ENCODE assay signal across 19 cellular contexts in the genomic region with DNA sequence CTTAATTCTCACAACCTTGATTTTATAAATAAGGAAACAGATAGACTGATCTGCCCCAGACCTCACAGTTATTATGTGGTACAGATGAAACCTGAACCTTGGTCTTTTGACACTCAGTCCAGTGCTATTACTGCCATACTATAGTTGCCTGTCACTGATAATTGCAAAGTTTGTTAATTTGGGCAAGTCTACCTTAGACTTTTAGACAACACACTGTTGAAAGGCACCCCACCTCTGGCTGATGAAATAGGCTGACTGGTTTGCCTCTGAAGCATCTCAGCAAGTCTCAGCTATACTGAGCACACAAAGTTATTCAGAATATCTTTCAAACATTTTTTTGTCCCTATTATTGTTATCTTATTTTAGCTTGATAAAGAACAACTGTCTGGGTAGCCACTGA. TPM values are rescaled to one million over a fixed set of nuclear protein-coding genes. Genes with fewer than 3 reads are reported as not detected.
DNase-seq lines count a peak whose midpoint lies in the region; ATAC-seq, FAIRE-seq and TF ChIP-seq lines count a peak whose summit lies in the region.
"Had no signal": no experiment of that assay in that cellular context is flagged by ENCODE, and none has a peak within 500 bp of the region (broad histone marks: within the 10 kb centered on the region; RNA-seq: fewer than 3 reads in every experiment).

No MANE protein-coding gene starts in this region.

- no peak overlapping the region for H4K91ac ChIP-seq in H1 (replicated peaks; ENCODE audit: insufficient read length, low read length)

- no peak overlapping the region for H2BK120ac ChIP-seq in H1 (replicated peaks; ENCODE audit: low read depth, low read length)

- H2BK12ac ChIP-seq in H1 (ENCODE audit: low read depth, low read length): no peak overlapping the region

- H3K79me2 ChIP-seq in H1 (ENCODE audit: control insufficient read depth in 1 of 2, insufficient read depth in 2 of 2, low read length in 2 of 2): peaks cover 0 to 84% of the 10 kb centered on the region in 2 experiments; a peak in 2 of 4 replicates
- peaks cover 87% of the 10 kb centered on the region for H3K79me2 ChIP-seq in HepG2 (ENCODE audit: insufficient read depth, low read length)

- H3K36me3 ChIP-seq in H1 (ENCODE audit: control insufficient read depth in 2 of 4, insufficient read depth in 4 of 4, low read length in 3 of 4) (no peaks in the 10 kb centered on the region), HepG2 (replicated peaks in 1 of 2; ENCODE audit: control insufficient read depth in 1 of 2, insufficient read depth in 2 of 2, low read length in 2 of 2) (peaks cover 0 to 18% of the 10 kb centered on the region in 2 experiments; a peak in 4 of 5 replicates), thoracic aorta (peaks cover 4% of the 10 kb centered on the region)
- H3K36me3 ChIP-seq: ascending aorta had no signal

- CTCF ChIA-PET in H1 (lab: Charles Lee; ENCODE audit: partially characterized antibody) (interaction anchor here (1.8 kb wide), 1 partner anchor 83 kb away, joined by 3 read pairs; no protein-coding TSS in a partner anchor), HepG2 (lab: Yijun Ruan, JAX; ENCODE audit: low intra/inter-chr PET ratio, low total read pairs) (no interaction called here)

- BruUV-seq in HepG2 (replicated peaks; lab: Mats Ljungman, UMichigan): no TSS peak

- H3K36me3 Mint-ChIP-seq in activated T-cell treated with anti-CD3 and anti-CD28 coated beads, Interleukin-2, amount 50 U/mL, for 72 hours (ENCODE audit: insufficient read depth in 2 of 2): peaks cover 0 to 8% of the 10 kb centered on the region in 2 donors
- H3K36me3 Mint-ChIP-seq in activated T-cell treated with anti-CD3 and anti-CD28 coated beads, Interleukin-2, amount 50 U/mL, for 4 hours (ENCODE audit: insufficient read depth): peaks cover 6% of the 10 kb centered on the region
- H3K36me3 Mint-ChIP-seq: type B pancreatic cell had no signal

- no peak overlapping the region for H4K8ac ChIP-seq in H1 (ENCODE audit: extremely low read depth, insufficient read depth, low read length)

- H3K27ac ChIP-seq in H1 (ENCODE audit: low read depth, low read length) (no peak overlapping the region), HepG2 (ENCODE audit: extremely low read length, insufficient read depth, low read length) (peak overlapping the region; percentile 34), thoracic aorta (peak overlapping the region; percentile 18 to 40)

- H3K9me3 Mint-ChIP-seq in activated T-cell treated with anti-CD3 and anti-CD28 coated beads, Interleukin-2, amount 50 U/mL, for 72 hours: no peaks in the 10 kb centered on the region
- H3K9me3 Mint-ChIP-seq in activated T-cell treated with anti-CD3 and anti-CD28 coated beads, Interleukin-2, amount 50 U/mL, for 4 hours: no peaks in the 10 kb centered on the region
- H3K9me3 Mint-ChIP-seq: CD4-positive, alpha-beta memory T cell; neural crest cell; type B pancreatic cell had no signal

- no peak overlapping the region for H3K18ac ChIP-seq in H1 (ENCODE audit: extremely low read depth, low read length)

- H3K14ac ChIP-seq in H1 (ENCODE audit: insufficient read length): no peak overlapping the region

- no peaks in the 10 kb centered on the region for H3K27me3 Mint-ChIP-seq in activated T-cell treated with anti-CD3 and anti-CD28 coated beads, Interleukin-2, amount 50 U/mL, for 72 hours (ENCODE audit: low read depth)
- no peaks in the 10 kb centered on the region for H3K27me3 Mint-ChIP-seq in activated T-cell treated with anti-CD3 and anti-CD28 coated beads, Interleukin-2, amount 50 U/mL, for 4 hours (ENCODE audit: low read depth)
- H3K27me3 Mint-ChIP-seq: activated CD4-positive, alpha-beta T cell treated with anti-CD3 and anti-CD28 coated beads for 36 hours; CD4-positive, alpha-beta memory T cell; type B pancreatic cell had no signal

- peak overlapping the region; percentile 38 for H3K27ac Mint-ChIP-seq in activated T-cell treated with anti-CD3 and anti-CD28 coated beads, Interleukin-2, amount 50 U/mL, for 72 hours
- H3K27ac Mint-ChIP-seq: activated CD4-positive, alpha-beta T cell treated with anti-CD3 and anti-CD28 coated beads for 36 hours; CD4-positive, alpha-beta memory T cell; type B pancreatic cell had no signal

- intact Hi-C loops in HepG2 (cut with micrococcal nuclease; ENCODE audit: unreplicated experiment): no loop called here

- no peak overlapping the region for H3K4me3 ChIP-seq in H1 (ENCODE audit: extremely low read depth in 1 of 4, insufficient read depth in 2 of 4, low read depth in 3 of 4, low read length in 4 of 4)
- H3K4me3 ChIP-seq in HepG2 (replicated peaks in 1 of 3; ENCODE audit: insufficient read depth in 1 of 3, low read depth in 2 of 3, low read length in 3 of 3): no peak overlapping the region
- peak overlapping the region; percentile 20 for H3K4me3 ChIP-seq in thoracic aorta
- H3K4me3 ChIP-seq: ascending aorta, coronary artery had no signal

- H3K23me2 ChIP-seq in H1 (ENCODE audit: low read depth, low read length): no peaks in the 10 kb centered on the region

- peaks cover 14% of the 10 kb centered on the region for H3K4me1 Mint-ChIP-seq in activated T-cell treated with anti-CD3 and anti-CD28 coated beads, Interleukin-2, amount 50 U/mL, for 72 hours (ENCODE audit: low read depth)
- H3K4me1 Mint-ChIP-seq in activated T-cell treated with anti-CD3 and anti-CD28 coated beads, Interleukin-2, amount 50 U/mL, for 4 hours (ENCODE audit: low read depth): peaks cover 15% of the 10 kb centered on the region
- H3K4me1 Mint-ChIP-seq: neural crest cell had no signal

- no peak overlapping the region for H3K56ac ChIP-seq in H1 (replicated peaks; ENCODE audit: insufficient read length, low read depth, low read length)

- POLR2A ChIA-PET in H1 (lab: Charles Lee; ENCODE audit: partially characterized antibody) (interaction anchor here (0.6 to 1.4 kb wide), 5 partner anchors 11 to 74 kb away, joined by 3 read pairs; no protein-coding TSS in a partner anchor), HepG2 (lab: Yijun Ruan, JAX) (no interaction called here)

- H3K4me1 ChIP-seq in H1 (replicated peaks in 1 of 4; ENCODE audit: control insufficient read depth in 3 of 4, insufficient read depth in 4 of 4, low read length in 3 of 4) (no peaks in the 10 kb centered on the region), HepG2 (ENCODE audit: insufficient read depth, low read length) (peaks cover 31% of the 10 kb centered on the region), thoracic aorta (ENCODE audit: control insufficient read depth in 1 of 2, low read depth in 2 of 2) (peaks cover 51 to 76% of the 10 kb centered on the region in 2 donors)

- no peak overlapping the region for H3K4me2 ChIP-seq in H1 (ENCODE audit: insufficient read depth in 1 of 2, low read depth in 2 of 2, low read length in 2 of 2)
- peak overlapping the region; percentile 32; the same call in 1 of the 2 replicates for H3K4me2 ChIP-seq in HepG2 (ENCODE audit: low read depth, low read length)

- TF ChIP-seq RAD21 in H1 (IDR thresholded peaks at IDR 0.05 in 1 of 2, conservative IDR thresholded peaks at IDR 0.05 in 1 of 2; ENCODE audit: low read depth in 2 of 2, low read length in 2 of 2) (no peak), HepG2 (CRISPR knock-in tag; IDR thresholded peaks at IDR 0.05) (no peak)

- H4K20me1 ChIP-seq in H1 (replicated peaks in 1 of 2; ENCODE audit: control insufficient read depth in 1 of 2, insufficient read depth in 2 of 2, low read length in 2 of 2) (peaks cover 3 to 11% of the 10 kb centered on the region in 2 experiments), HepG2 (ENCODE audit: insufficient read depth, low read length) (peaks cover 4% of the 10 kb centered on the region)

- TF ChIP-seq POLR2A in H1 (IDR thresholded peaks at IDR 0.05; ENCODE audit: control extremely low read depth in 1 of 2, low read depth in 2 of 2, low read length in 2 of 2) (no peak), HepG2 (IDR thresholded peaks at IDR 0.05; ENCODE audit: insufficient read depth in 1 of 2, low read depth in 2 of 2, low read length in 2 of 2) (no peak)

- ATAC-seq in activated T-cell treated with anti-CD3 and anti-CD28 coated beads, Interleukin-2, amount 50 U/mL, for 72 hours (replicated peaks in 1 of 2): no peak
- no peak for ATAC-seq in activated T-cell treated with anti-CD3 and anti-CD28 coated beads, Interleukin-2, amount 50 U/mL, for 4 hours
- peak; percentile 38; the same call in 2 of the 3 replicates for ATAC-seq in HepG2
- ATAC-seq in thoracic aorta (ENCODE audit: insufficient number of reproducible peaks, low FRiP score, low read depth): no peak
- no peak for ATAC-seq in GM21825 (IDR thresholded peaks at IDR 0.05; ENCODE audit: unreplicated experiment)
- ATAC-seq: activated CD4-positive, alpha-beta T cell treated with anti-CD3 and anti-CD28 coated beads for 36 hours had no signal

- no peak overlapping the region for H3K23ac ChIP-seq in H1 (ENCODE audit: insufficient read length)

- TF ChIP-seq EP300 in H1 (IDR thresholded peaks at IDR 0.05; ENCODE audit: borderline replicate concordance in 1 of 2, low read depth in 2 of 2, low read length in 2 of 2) (no peak), HepG2 (IDR thresholded peaks at IDR 0.05; ENCODE audit: low read depth in 2 of 2, low read length in 2 of 2) (no peak), HepG2 (CRISPR knock-in tag; IDR thresholded peaks at IDR 0.05; ENCODE audit: borderline replicate concordance) (no peak)

- H2AK5ac ChIP-seq in H1 (ENCODE audit: low read depth, low read length): no peak overlapping the region

- H3K4me3 Mint-ChIP-seq in activated T-cell treated with anti-CD3 and anti-CD28 coated beads, Interleukin-2, amount 50 U/mL, for 72 hours: no peak overlapping the region
- no peak overlapping the region for H3K4me3 Mint-ChIP-seq in activated T-cell treated with anti-CD3 and anti-CD28 coated beads, Interleukin-2, amount 50 U/mL, for 4 hours
- H3K4me3 Mint-ChIP-seq: activated CD4-positive, alpha-beta T cell treated with anti-CD3 and anti-CD28 coated beads for 36 hours; CD4-positive, alpha-beta memory T cell; neural crest cell; type B pancreatic cell had no signal

- H3K27me3 ChIP-seq in H1 (replicated peaks in 1 of 4; ENCODE audit: control insufficient read depth in 3 of 4, extremely low read depth in 1 of 4, insufficient read depth in 3 of 4, low read length in 3 of 4) (no peaks in the 10 kb centered on the region), HepG2 (ENCODE audit: control insufficient read depth in 1 of 2, insufficient read depth in 2 of 2, low read length in 2 of 2) (no peaks in the 10 kb centered on the region), thoracic aorta (replicated peaks; ENCODE audit: insufficient read depth) (no peaks in the 10 kb centered on the region)
- H3K27me3 ChIP-seq: ascending aorta had no signal

- H3K9ac ChIP-seq in H1 (replicated peaks in 1 of 4; ENCODE audit: extremely low read depth in 1 of 4, low read depth in 3 of 4, low read length in 3 of 4) (no peak overlapping the region), HepG2 (ENCODE audit: insufficient read depth, low read depth, low read length) (no peak overlapping the region)

- no peak overlapping the region for H3K4ac ChIP-seq in H1 (replicated peaks; ENCODE audit: insufficient read length, low read depth, low read length)

- H2AFZ ChIP-seq in H1 (ENCODE audit: low read length) (no peak overlapping the region), HepG2 (ENCODE audit: low read length) (no peak overlapping the region)

- in situ Hi-C loops in HepG2 (cut with HindIII; ENCODE audit: extremely low pct_ligation_motif_present, low pct_unique_long_range_greater_than_20kb): no loop called here

- H3K9me3 ChIP-seq in H1 (ENCODE audit: insufficient read depth in 2 of 2, low read depth in 1 of 2, low read length in 1 of 2) (no peaks in the 10 kb centered on the region), HepG2 (ENCODE audit: low read length) (no peaks in the 10 kb centered on the region), thoracic aorta (no peaks in the 10 kb centered on the region)
- H3K9me3 ChIP-seq: ascending aorta had no signal

- peak overlapping the region; percentile 56 for H4K5ac ChIP-seq in H1 (ENCODE audit: insufficient read length, low read depth, low read length)

- no peak overlapping the region for H2BK15ac ChIP-seq in H1 (ENCODE audit: low read length)

- peaks cover 4% of the 10 kb centered on the region; the same call in 1 of the 2 replicates for H3K79me1 ChIP-seq in H1 (ENCODE audit: low read depth, low read length)

- FAIRE-seq in H1 (lab: Jason Lieb, UNC): no peak
- FAIRE-seq in HepG2 (lab: Jason Lieb, UNC): peak; percentile 43
- FAIRE-seq: GM18507 had no signal

- no peak overlapping the region for H2BK5ac ChIP-seq in H1 (ENCODE audit: low read depth, low read length)

- no peak overlapping the region for H2BK20ac ChIP-seq in H1 (ENCODE audit: low read length)

- TF ChIP-seq CTCF in H1 (IDR thresholded peaks at IDR 0.05; ENCODE audit: control extremely low read depth in 1 of 3, insufficient read depth in 1 of 3, low read depth in 1 of 3, low read length in 3 of 3) (no peak), HepG2 (CRISPR knock-in tag; IDR thresholded peaks at IDR 0.05) (no peak), thoracic aorta (IDR thresholded peaks at IDR 0.05) (no peak)

- DNase-seq in activated T-cell treated with anti-CD3 and anti-CD28 coated beads, Interleukin-2, amount 50 U/mL, for 72 hours: no peak
- no peak for DNase-seq in activated T-cell treated with anti-CD3 and anti-CD28 coated beads, Interleukin-2, amount 50 U/mL, for 4 hours
- DNase-seq in H1 (ENCODE audit: low read depth in 1 of 2, low spot score in 2 of 2) (no peak), HepG2 (ENCODE audit: low spot score) (no peak), thoracic aorta (ENCODE audit: low spot score) (no peak)
- DNase-seq in activated naive CD4-positive, alpha-beta T cell treated with Interleukin-2 at 50 U/mL for 16 hours: no peak
- DNase-seq in stimulated activated CD4-positive, alpha-beta T cell treated with anti-CD3 and anti-CD28 coated beads, Interleukin-2, amount 100 ng/mL, for 48 hours: no peak
- DNase-seq: activated CD4-positive, alpha-beta T cell treated with anti-CD3 and anti-CD28 coated beads for 36 hours; CD4-positive, alpha-beta memory T cell; DND-41; NCI-H1930; NCI-H446 treated with DMSO at 0.1 percent for 48 hours; stimulated activated naive CD4-positive, alpha-beta T cell treated with Interleukin-2 at 50 U/mL for 16 hours had no signal

RNA-seq across cellular contexts. Expression of a gene that starts 53.1 kb away (rescaled TPM):
- 100 to 1,000 TPM; 135 to 149 TPM for total RNA-seq in activated T-cell treated with anti-CD3 and anti-CD28 coated beads, Interleukin-2, amount 50 U/mL, for 72 hours
- 100 to 1,000 TPM in 1 of 3 donors, 10 to 100 TPM in 2; 78.6 to 100 (median 90.3) TPM for total RNA-seq in activated T-cell treated with anti-CD3 and anti-CD28 coated beads, Interleukin-2, amount 50 U/mL, for 4 hours
- 172 and 179 TPM in 2 replicates for total RNA-seq in H1 (2021; fragmentation: NEBNext Ultra II Directional; extraction: Animal tissue kit (Norgen Biotek cat#: 25700))
- polyA plus RNA-seq in H1 (2011; rRNA removed) (67.0 and 74.9 TPM in 2 replicates), HepG2 (2011; rRNA removed) (38.7 and 46.0 TPM in 2 replicates)
- polyA plus RNA-seq in H1 (2011; cell fraction: cytosol; rRNA removed): 50.8 TPM
- polyA plus RNA-seq in H1 (2011; cell fraction: nucleus; rRNA removed): 94.8 TPM
- 121 to 134 TPM (median 127 TPM) in 4 replicates for polyA plus RNA-seq in H1 (2012, experiment 1 of 2)
- 56.4 TPM for polyA plus RNA-seq in H1 (2012, experiment 2 of 2)
- 95.9 TPM for polyA plus RNA-seq in H1 (2013, experiment 1 of 2)
- polyA plus RNA-seq in H1 (2013, experiment 2 of 2): 91.9 TPM
- polyA minus RNA-seq in H1 (2011; rRNA and poly(A)+ RNA removed): 79.2 and 80.5 TPM in 2 replicates
- polyA minus RNA-seq in H1 (2011; cell fraction: cytosol; rRNA and poly(A)+ RNA removed): 69.9 TPM
- 63.4 TPM for polyA minus RNA-seq in H1 (2011; cell fraction: nucleus; rRNA and poly(A)+ RNA removed)
- total RNA-seq in HepG2 (2016; rRNA removed; fragmentation: Illumina TruSeq; extraction: Trizol) (33.1 and 63.3 TPM in 2 replicates), thoracic aorta (100 to 1,000 TPM; 252 to 264 TPM)
- 4.3 and 4.8 TPM in 2 replicates for total RNA-seq in HepG2 (2016; cell fraction: cytosol; rRNA removed; fragmentation: Illumina TruSeq; extraction: Trizol; ENCODE audit: low read depth)
- total RNA-seq in HepG2 (2016; cell fraction: insoluble cytoplasmic fraction; rRNA removed; fragmentation: Illumina TruSeq; extraction: Trizol): 31.4 and 53.9 TPM in 2 replicates
- 15.0 and 16.5 TPM in 2 replicates for total RNA-seq in HepG2 (2016; cell fraction: membrane; rRNA removed; fragmentation: Illumina TruSeq; extraction: Trizol)
- 36.7 and 41.9 TPM in 2 replicates for total RNA-seq in HepG2 (2016; cell fraction: nucleus; rRNA removed; fragmentation: Illumina TruSeq; extraction: Trizol)
- 21.5 and 23.3 TPM in 2 replicates for polyA plus RNA-seq in HepG2 (2011; cell fraction: cytosol; rRNA removed)
- 108 and 122 TPM in 2 replicates for polyA plus RNA-seq in HepG2 (2011; cell fraction: nucleus; rRNA removed)
- polyA plus RNA-seq in HepG2 (2012): 61.7 and 78.2 TPM in 2 replicates
- 2.7 and 3.3 TPM in 2 replicates for polyA plus RNA-seq in HepG2 (2016; cell fraction: cytosol; fragmentation: Illumina TruSeq; extraction: Trizol; ENCODE audit: low read depth)
- polyA plus RNA-seq in HepG2 (2016; cell fraction: insoluble cytoplasmic fraction; fragmentation: Illumina TruSeq; extraction: Trizol; ENCODE audit: low read depth): 52.8 and 70.0 TPM in 2 replicates
- 8.8 and 10.2 TPM in 2 replicates for polyA plus RNA-seq in HepG2 (2016; cell fraction: membrane; fragmentation: Illumina TruSeq; extraction: Trizol; ENCODE audit: low read depth)
- 57.0 and 67.2 TPM in 2 replicates for polyA plus RNA-seq in HepG2 (2016; cell fraction: nucleus; fragmentation: Illumina TruSeq; extraction: Trizol; ENCODE audit: insufficient read depth, low read depth)
- 46.4 and 52.1 TPM in 2 replicates for polyA minus RNA-seq in HepG2 (2011; rRNA and poly(A)+ RNA removed; ENCODE audit: low replicate concordance)
- 45.9 and 59.9 TPM in 2 replicates for polyA minus RNA-seq in HepG2 (2011; cell fraction: cytosol; rRNA and poly(A)+ RNA removed)
- polyA minus RNA-seq in HepG2 (2011; cell fraction: nucleus; rRNA and poly(A)+ RNA removed): 54.7 and 70.5 TPM in 2 replicates
